Comparison of ENCODE assay signal across 24 cellular contexts in genomic region chr1:34656299-34656698, GRCh38.
A peak's percentile ranks its signal among the peaks of the same experiment; 100 is the strongest.
DNase-seq lines count a peak whose midpoint lies in the region; ATAC-seq, FAIRE-seq and TF ChIP-seq lines count a peak whose summit lies in the region.
"Had no signal": no experiment of that assay in that cellular context is flagged by ENCODE, and none has a peak within 500 bp of the region (broad histone marks: within the 10 kb centered on the region; RNA-seq: fewer than 3 reads in every experiment).

No MANE protein-coding gene starts in this region.

- H3K9me3 ChIP-seq in HUES48 (ENCODE audit: control insufficient read depth, insufficient read depth, low read length) (no peaks in the 10 kb centered on the region), H1 (ENCODE audit: insufficient read depth in 2 of 2, low read depth in 1 of 2, low read length in 1 of 2) (no peaks in the 10 kb centered on the region), colonic mucosa (no peaks in the 10 kb centered on the region)
- H3K9me3 ChIP-seq: A549; BE2C; BLaER1 treated with 17β-estradiol and CSF1 and Interleukin-3, amounts not matched to agents 10 nM and 100 nM had no signal

- no peak for FAIRE-seq in H1 (lab: Jason Lieb, UNC)
- FAIRE-seq: A549, D721Med, GM12891, GM18507 had no signal

- TF ChIP-seq CTCF in H1 (IDR thresholded peaks at IDR 0.05; ENCODE audit: control extremely low read depth in 1 of 3, insufficient read depth in 1 of 3, low read depth in 1 of 3, low read length in 3 of 3) (no peak), colonic mucosa (IDR thresholded peaks at IDR 0.05) (no peak)

- ATAC-seq in GM19023 (IDR thresholded peaks at IDR 0.05; ENCODE audit: unreplicated experiment): no peak
- ATAC-seq: A549, HCT116 had no signal

- no peak overlapping the region for H2BK120ac ChIP-seq in H1 (replicated peaks; ENCODE audit: low read depth, low read length)

- DNase-seq in NCI-H345 (lab: John Stamatoyannopoulos, UW) (peak; percentile 9), NCI-H345 treated with DMSO at 0.1 percent for 48 hours (lab: John Stamatoyannopoulos, UW; ENCODE audit: unreplicated experiment) (no peak), H1 (ENCODE audit: low read depth in 1 of 2, low spot score in 2 of 2) (no peak), germinal center (ENCODE audit: low spot score) (no peak), colonic mucosa (no peak)
- DNase-seq: 8988T; ACHN; AML-193; BE2C; CD4-positive, alpha-beta T cell; CD8-positive, alpha-beta memory T cell; DMS 273 treated with DMSO at 0.1 percent for 48 hours; DMS53; DMS79 treated with DMSO at 0.1 percent for 48 hours; GF-D8; H9 had no signal

- WGBS in H1 (ENCODE audit: extremely low coverage in 1 of 2, insufficient coverage in 1 of 2, insufficient read length in 1 of 2, insufficient replicate concordance in 2 of 2, low coverage in 1 of 2, low lambda C conversion rate in 2 of 2, missing lambda C conversion rate in 1 of 2), 2 experiments: 85% methylated on average over 3 of the region's 3 CpGs; no CpG with 5 or more reads in 1 of the 2 experiments

- H3K79me2 ChIP-seq in H1 (ENCODE audit: control insufficient read depth in 1 of 2, insufficient read depth in 2 of 2, low read length in 2 of 2): no peaks in the 10 kb centered on the region

- POLR2A ChIA-PET in H1 (lab: Charles Lee; ENCODE audit: partially characterized antibody): no interaction called here

- H3K27me3 ChIP-seq in HUES48 (ENCODE audit: control insufficient read depth, insufficient read depth, low read length) (no peaks in the 10 kb centered on the region; the same call in 1 of the 2 replicates), H1 (replicated peaks in 1 of 4; ENCODE audit: control insufficient read depth in 3 of 4, extremely low read depth in 1 of 4, insufficient read depth in 3 of 4, low read length in 3 of 4) (no peaks in the 10 kb centered on the region), colonic mucosa (no peaks in the 10 kb centered on the region)
- H3K27me3 ChIP-seq: BE2C; BLaER1 treated with 17β-estradiol and CSF1 and Interleukin-3, amounts not matched to agents 10 nM and 100 nM had no signal

- H3K18ac ChIP-seq in H1 (ENCODE audit: extremely low read depth, low read length): no peak overlapping the region; the same call in 1 of the 2 replicates

- peak overlapping the region; percentile 57 for H3K4ac ChIP-seq in H1 (replicated peaks; ENCODE audit: insufficient read length, low read depth, low read length)

- H2AFZ ChIP-seq in H1 (ENCODE audit: low read length): no peak overlapping the region

- H3K4me1 ChIP-seq in HUES48 (ENCODE audit: control insufficient read depth, insufficient read depth, low read length) (peaks cover 43% of the 10 kb centered on the region), H1 (replicated peaks in 1 of 4; ENCODE audit: control insufficient read depth in 3 of 4, insufficient read depth in 4 of 4, low read length in 3 of 4) (peaks cover 6 to 28% (median 20%) of the 10 kb centered on the region in 4 experiments), colonic mucosa (no peaks in the 10 kb centered on the region)
- H3K4me1 ChIP-seq: A549, BE2C had no signal

- H4K5ac ChIP-seq in H1 (ENCODE audit: insufficient read length, low read depth, low read length): no peak overlapping the region

- no peaks in the 10 kb centered on the region for H3K79me1 ChIP-seq in H1 (ENCODE audit: low read depth, low read length)

- no peak overlapping the region for H2BK20ac ChIP-seq in H1 (ENCODE audit: low read length)

- H4K91ac ChIP-seq in H1 (replicated peaks; ENCODE audit: insufficient read length, low read length): no peak overlapping the region

- H2BK5ac ChIP-seq in H1 (ENCODE audit: low read depth, low read length): no peak overlapping the region

- H3K23me2 ChIP-seq in H1 (ENCODE audit: low read depth, low read length): no peaks in the 10 kb centered on the region

- H3K36me3 ChIP-seq in HUES48 (ENCODE audit: control insufficient read depth, insufficient read depth, low read length) (no peaks in the 10 kb centered on the region), H1 (ENCODE audit: control insufficient read depth in 2 of 4, insufficient read depth in 4 of 4, low read length in 3 of 4) (no peaks in the 10 kb centered on the region), colonic mucosa (no peaks in the 10 kb centered on the region)
- H3K36me3 ChIP-seq: BE2C; BLaER1 treated with 17β-estradiol and CSF1 and Interleukin-3, amounts not matched to agents 10 nM and 100 nM had no signal

- H2BK15ac ChIP-seq in H1 (ENCODE audit: low read length): no peak overlapping the region

- H4K8ac ChIP-seq in H1 (ENCODE audit: extremely low read depth, insufficient read depth, low read length): no peak overlapping the region

- intact Hi-C loops in colonic mucosa (cut with DNase I): no loop called here

- H3K9ac ChIP-seq in HUES48 (ENCODE audit: low read depth, low read length) (no peak overlapping the region), H1 (replicated peaks in 1 of 4; ENCODE audit: extremely low read depth in 1 of 4, low read depth in 3 of 4, low read length in 3 of 4) (no peak overlapping the region), colonic mucosa (ENCODE audit: low read depth in 2 of 2, low read length in 2 of 2) (no peak overlapping the region)
- H3K9ac ChIP-seq: BLaER1 treated with 17β-estradiol and CSF1 and Interleukin-3, amounts not matched to agents 10 nM and 100 nM had no signal

- H3K27ac ChIP-seq in HUES48 (ENCODE audit: low read depth, low read length) (no peak overlapping the region), H1 (ENCODE audit: low read depth, low read length) (no peak overlapping the region), colonic mucosa (no peak overlapping the region)
- H3K27ac ChIP-seq: A549; BLaER1 treated with 17β-estradiol and CSF1 and Interleukin-3, amounts not matched to agents 10 nM and 100 nM had no signal

- H4K20me1 ChIP-seq in H1 (replicated peaks in 1 of 2; ENCODE audit: control insufficient read depth in 1 of 2, insufficient read depth in 2 of 2, low read length in 2 of 2): no peaks in the 10 kb centered on the region
- H4K20me1 ChIP-seq: BLaER1 treated with 17β-estradiol and CSF1 and Interleukin-3, amounts not matched to agents 10 nM and 100 nM had no signal

- TF ChIP-seq POLR2A in H1 (IDR thresholded peaks at IDR 0.05; ENCODE audit: control extremely low read depth in 1 of 2, low read depth in 2 of 2, low read length in 2 of 2): no peak

- CTCF ChIA-PET in H1 (lab: Charles Lee; ENCODE audit: partially characterized antibody): no interaction called here

- no peak overlapping the region for H2BK12ac ChIP-seq in H1 (ENCODE audit: low read depth, low read length)

- no peak overlapping the region for H3K14ac ChIP-seq in H1 (ENCODE audit: insufficient read length)

- H3K56ac ChIP-seq in H1 (replicated peaks; ENCODE audit: insufficient read length, low read depth, low read length): no peak overlapping the region

- TF ChIP-seq RAD21 in H1 (IDR thresholded peaks at IDR 0.05 in 1 of 2, conservative IDR thresholded peaks at IDR 0.05 in 1 of 2; ENCODE audit: low read depth in 2 of 2, low read length in 2 of 2): no peak

- peak overlapping the region; percentile 33 for H3K4me3 ChIP-seq in HUES48 (ENCODE audit: low read depth, low read length)
- no peak overlapping the region for H3K4me3 ChIP-seq in H1 (ENCODE audit: extremely low read depth in 1 of 4, insufficient read depth in 2 of 4, low read depth in 3 of 4, low read length in 4 of 4)
- no peak overlapping the region for H3K4me3 ChIP-seq in colonic mucosa
- H3K4me3 ChIP-seq: A549; BLaER1 treated with 17β-estradiol and CSF1 and Interleukin-3, amounts not matched to agents 10 nM and 100 nM had no signal

- TF ChIP-seq EP300 in H1 (IDR thresholded peaks at IDR 0.05; ENCODE audit: borderline replicate concordance in 1 of 2, low read depth in 2 of 2, low read length in 2 of 2): no peak

- peak overlapping the region; percentile 40 to 56; a peak in 2 of 4 replicates for H3K4me2 ChIP-seq in H1 (ENCODE audit: insufficient read depth in 1 of 2, low read depth in 2 of 2, low read length in 2 of 2)
- H3K4me2 ChIP-seq: A549 had no signal

- H3K23ac ChIP-seq in H1 (ENCODE audit: insufficient read length): no peak overlapping the region

- H2AK5ac ChIP-seq in H1 (ENCODE audit: low read depth, low read length): 0 out of 2 replicates have a peak overlapping the region, but pooled peaks have one; percentile 68

TF ChIP-seq in H1, 55 proteins besides CTCF, POLR2A, EP300 and RAD21:
- no peak for TF ChIP-seq KDM1A (IDR thresholded peaks at IDR 0.05; ENCODE audit: borderline replicate concordance, low read length)
- TF ChIP-seq POU5F1 (IDR thresholded peaks at IDR 0.05; ENCODE audit: low read depth, low read length): no peak
- no peak for TF ChIP-seq TAF7 (optimal IDR thresholded peaks at IDR 0.05; ENCODE audit: borderline replicate concordance, low read depth, low read length)
- no peak for TF ChIP-seq USF2 (IDR thresholded peaks at IDR 0.05; ENCODE audit: low read length)
- no peak for TF ChIP-seq FOSL1 (IDR thresholded peaks at IDR 0.05; ENCODE audit: insufficient read depth, low read depth, low read length)
- TF ChIP-seq CREB1 (IDR thresholded peaks at IDR 0.05): no peak
- TF ChIP-seq TAF1 (IDR thresholded peaks at IDR 0.05; ENCODE audit: low read depth, low read length): no peak
- TF ChIP-seq CTBP2 (IDR thresholded peaks at IDR 0.05; ENCODE audit: borderline replicate concordance, insufficient read depth, insufficient read length, low read length): no peak
- TF ChIP-seq SIRT6 (IDR thresholded peaks at IDR 0.05; ENCODE audit: low read length): no peak
